Comparison of ENCODE assay signal across 14 cellular contexts in the genomic region with DNA sequence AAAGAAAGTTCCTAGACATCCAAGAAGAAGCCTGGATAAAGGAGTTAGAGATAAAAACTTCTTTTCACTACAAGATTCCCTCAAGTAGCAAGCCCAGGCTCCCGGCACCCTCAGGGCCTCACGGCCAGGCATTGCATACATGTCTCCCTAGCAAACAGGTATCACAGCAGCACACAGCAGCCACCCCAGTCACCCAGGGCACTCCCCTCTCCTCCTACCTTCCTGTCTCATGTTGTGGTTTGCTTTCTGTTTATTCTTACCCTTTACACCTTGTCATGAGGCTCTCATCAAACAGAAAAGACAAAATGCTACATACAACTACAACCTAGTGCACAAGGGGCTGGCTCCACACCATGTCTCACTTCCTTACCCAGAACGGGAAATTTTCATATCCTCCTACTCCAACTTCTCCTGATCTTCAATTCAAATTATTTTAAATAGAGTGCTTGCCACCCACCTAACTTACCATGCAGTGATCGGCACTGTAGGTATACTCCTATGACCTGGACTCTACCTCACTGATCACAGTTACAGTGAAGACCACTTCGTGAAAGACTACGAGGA. TPM values are rescaled to one million over a fixed set of nuclear protein-coding genes. Genes with fewer than 3 reads are reported as not detected.
DNase-seq lines count a peak whose midpoint lies in the region; ATAC-seq and TF ChIP-seq lines count a peak whose summit lies in the region.
"Had no signal": no experiment of that assay in that cellular context is flagged by ENCODE, and none has a peak within 500 bp of the region (broad histone marks: within the 10 kb centered on the region; RNA-seq: fewer than 3 reads in every experiment).

No MANE protein-coding gene starts in this region.

- POLR2A ChIA-PET in activated CD8-positive, alpha-beta T cell treated with anti-CD3 and anti-CD28 coated beads for 36 hours (lab: Charles Lee): interaction anchor here (0.7 to 1.5 kb wide), 7 partner anchors 10 to 41 kb away, joined by 3 to 5 read pairs (median 3); no protein-coding TSS in a partner anchor

- no peaks in the 10 kb centered on the region for H3K9me3 Mint-ChIP-seq in activated CD8-positive, alpha-beta T cell treated with anti-CD3 and anti-CD28 coated beads for 36 hours
- no peaks in the 10 kb centered on the region for H3K9me3 Mint-ChIP-seq in dendritic cell treated with granulocyte-macrophage colony-stimulating factor and Interleukin-4, amounts not matched to agents 40 ng/mL and 50 ng/mL, for 4 days
- H3K9me3 Mint-ChIP-seq in stimulated activated memory B cell treated with anti-CD40 and anti-IgM and Interleukin-4, amounts not matched to agents 10 μg/mL and 1 μg/mL and 100 μg/mL, for 72 hours: no peaks in the 10 kb centered on the region
- H3K9me3 Mint-ChIP-seq in progenitor cell of endocrine pancreas (ENCODE audit: low read depth): no peaks in the 10 kb centered on the region
- H3K9me3 Mint-ChIP-seq: nephron had no signal

- no peaks in the 10 kb centered on the region for H3K4me1 ChIP-seq in aorta (ENCODE audit: control insufficient read depth in 1 of 2, insufficient read depth in 2 of 2, low read length in 2 of 2)
- H3K4me1 ChIP-seq: right lobe of liver, uterus had no signal

- peak; percentile 65 for DNase-seq in activated gamma-delta T cell treated with Interleukin-2 at 50 U/mL for 16 hours
- DNase-seq in activated gamma-delta T cell (lab: John Stamatoyannopoulos, UW): no peak
- peak; percentile 60 for DNase-seq in activated CD8-positive, alpha-beta T cell treated with anti-CD3 and anti-CD28 coated beads for 36 hours
- DNase-seq in progenitor cell of endocrine pancreas (ENCODE audit: low spot score, unreplicated experiment): no peak
- DNase-seq in aorta: no peak
- DNase-seq: anterior cingulate cortex, NCI-H524, right lobe of liver, uterus had no signal

- TF ChIP-seq CTCF in activated CD8-positive, alpha-beta T cell treated with anti-CD3 and anti-CD28 coated beads for 36 hours (IDR thresholded peaks at IDR 0.05): no peak
- TF ChIP-seq CTCF in progenitor cell of endocrine pancreas (IDR thresholded peaks at IDR 0.05; ENCODE audit: unreplicated experiment): no peak

- H3K36me3 ChIP-seq in aorta (ENCODE audit: control insufficient read depth in 1 of 2, insufficient read depth in 2 of 2, low read length in 1 of 2): peaks cover 6 to 12% of the 10 kb centered on the region in 2 donors
- H3K36me3 ChIP-seq: uterus had no signal

- intact Hi-C loops in activated CD8-positive, alpha-beta T cell treated with anti-CD3 and anti-CD28 coated beads for 36 hours (cut with micrococcal nuclease): no loop called here
- intact Hi-C loops in dendritic cell treated with granulocyte-macrophage colony-stimulating factor and Interleukin-4, amounts not matched to agents 40 ng/mL and 50 ng/mL, for 4 days (cut with micrococcal nuclease): loop anchor here (5.0 kb wide), 1 partner anchor 62 kb away; no protein-coding TSS in a partner anchor
- intact Hi-C loops in aorta (cut with DNase I): no loop called here

- H3K4me1 Mint-ChIP-seq in activated CD8-positive, alpha-beta T cell treated with anti-CD3 and anti-CD28 coated beads for 36 hours (ENCODE audit: low read depth): peaks cover 80% of the 10 kb centered on the region
- peaks cover 37% of the 10 kb centered on the region for H3K4me1 Mint-ChIP-seq in dendritic cell treated with granulocyte-macrophage colony-stimulating factor and Interleukin-4, amounts not matched to agents 40 ng/mL and 50 ng/mL, for 4 days (ENCODE audit: low read depth)
- H3K4me1 Mint-ChIP-seq in stimulated activated memory B cell treated with anti-CD40 and anti-IgM and Interleukin-4, amounts not matched to agents 10 μg/mL and 1 μg/mL and 100 μg/mL, for 72 hours: peaks cover 53% of the 10 kb centered on the region
- H3K4me1 Mint-ChIP-seq in progenitor cell of endocrine pancreas (ENCODE audit: low read depth): no peaks in the 10 kb centered on the region

- ATAC-seq in activated CD8-positive, alpha-beta T cell treated with anti-CD3 and anti-CD28 coated beads for 36 hours: peak; percentile 81
- peak; percentile 54 for ATAC-seq in stimulated activated memory B cell treated with anti-CD40 and anti-IgM and Interleukin-4, amounts not matched to agents 10 μg/mL and 1 μg/mL and 100 μg/mL, for 72 hours
- ATAC-seq in GM19324 (IDR thresholded peaks at IDR 0.05; ENCODE audit: low FRiP score, unreplicated experiment) (no peak), aorta (ENCODE audit: low FRiP score) (no peak)
- ATAC-seq: HepG2 had no signal

- H3K27ac ChIP-seq in aorta (ENCODE audit: low read depth in 1 of 2, low read length in 2 of 2): no peak overlapping the region
- H3K27ac ChIP-seq: right lobe of liver, uterus had no signal

- H3K36me3 Mint-ChIP-seq in activated CD8-positive, alpha-beta T cell treated with anti-CD3 and anti-CD28 coated beads for 36 hours (ENCODE audit: low read depth): peaks cover 64% of the 10 kb centered on the region
- peaks cover 80% of the 10 kb centered on the region for H3K36me3 Mint-ChIP-seq in dendritic cell treated with granulocyte-macrophage colony-stimulating factor and Interleukin-4, amounts not matched to agents 40 ng/mL and 50 ng/mL, for 4 days (ENCODE audit: low read depth)
- peaks cover 63% of the 10 kb centered on the region for H3K36me3 Mint-ChIP-seq in stimulated activated memory B cell treated with anti-CD40 and anti-IgM and Interleukin-4, amounts not matched to agents 10 μg/mL and 1 μg/mL and 100 μg/mL, for 72 hours
- H3K36me3 Mint-ChIP-seq in progenitor cell of endocrine pancreas (ENCODE audit: insufficient read depth): peaks cover 13% of the 10 kb centered on the region

- H3K4me3 Mint-ChIP-seq in activated CD8-positive, alpha-beta T cell treated with anti-CD3 and anti-CD28 coated beads for 36 hours: no peak overlapping the region
- peak overlapping the region; percentile 14 for H3K4me3 Mint-ChIP-seq in dendritic cell treated with granulocyte-macrophage colony-stimulating factor and Interleukin-4, amounts not matched to agents 40 ng/mL and 50 ng/mL, for 4 days
- H3K4me3 Mint-ChIP-seq in stimulated activated memory B cell treated with anti-CD40 and anti-IgM and Interleukin-4, amounts not matched to agents 10 μg/mL and 1 μg/mL and 100 μg/mL, for 72 hours: no peak overlapping the region
- H3K4me3 Mint-ChIP-seq in progenitor cell of endocrine pancreas (ENCODE audit: low read depth): no peak overlapping the region
- H3K4me3 Mint-ChIP-seq: nephron had no signal

- no peak overlapping the region for H3K4me3 ChIP-seq in aorta (ENCODE audit: low read length in 2 of 2)
- H3K4me3 ChIP-seq: right lobe of liver, uterus had no signal

- whole genome bisulfite sequencing in aorta, 2 donors: 91 to 93% methylated on average over 6 of the region's 6 CpGs

- H3K27me3 ChIP-seq in aorta (ENCODE audit: control insufficient read depth in 1 of 2, insufficient read depth in 2 of 2, low read length in 1 of 2): no peaks in the 10 kb centered on the region
- H3K27me3 ChIP-seq: right lobe of liver, uterus had no signal

- H3K9me3 ChIP-seq in aorta (ENCODE audit: control insufficient read depth, low read length): no peaks in the 10 kb centered on the region
- H3K9me3 ChIP-seq: right lobe of liver, uterus had no signal

- CTCF ChIA-PET in activated CD8-positive, alpha-beta T cell treated with anti-CD3 and anti-CD28 coated beads for 36 hours (lab: Charles Lee): interaction anchor here (2.4 kb wide), 1 partner anchor 49 kb away, joined by 6 read pairs; no protein-coding TSS in a partner anchor

- peak overlapping the region; percentile 72 for H3K27ac Mint-ChIP-seq in activated CD8-positive, alpha-beta T cell treated with anti-CD3 and anti-CD28 coated beads for 36 hours
- H3K27ac Mint-ChIP-seq in dendritic cell treated with granulocyte-macrophage colony-stimulating factor and Interleukin-4, amounts not matched to agents 40 ng/mL and 50 ng/mL, for 4 days: peak overlapping the region; percentile 73
- H3K27ac Mint-ChIP-seq in stimulated activated memory B cell treated with anti-CD40 and anti-IgM and Interleukin-4, amounts not matched to agents 10 μg/mL and 1 μg/mL and 100 μg/mL, for 72 hours: peak overlapping the region; percentile 81
- H3K27ac Mint-ChIP-seq in progenitor cell of endocrine pancreas: no peak overlapping the region
- H3K27ac Mint-ChIP-seq: nephron had no signal

- no peaks in the 10 kb centered on the region for H3K27me3 Mint-ChIP-seq in activated CD8-positive, alpha-beta T cell treated with anti-CD3 and anti-CD28 coated beads for 36 hours
- H3K27me3 Mint-ChIP-seq in dendritic cell treated with granulocyte-macrophage colony-stimulating factor and Interleukin-4, amounts not matched to agents 40 ng/mL and 50 ng/mL, for 4 days: no peaks in the 10 kb centered on the region
- H3K27me3 Mint-ChIP-seq in stimulated activated memory B cell treated with anti-CD40 and anti-IgM and Interleukin-4, amounts not matched to agents 10 μg/mL and 1 μg/mL and 100 μg/mL, for 72 hours: no peaks in the 10 kb centered on the region
- no peaks in the 10 kb centered on the region for H3K27me3 Mint-ChIP-seq in progenitor cell of endocrine pancreas

RNA-seq across cellular contexts. Expression of a gene that starts 42.7 kb away (rescaled TPM):
- 100 to 1,000 TPM; 250 to 253 TPM for total RNA-seq in activated CD8-positive, alpha-beta T cell treated with anti-CD3 and anti-CD28 coated beads for 36 hours
- total RNA-seq in progenitor cell of endocrine pancreas: 82.9 and 87.5 TPM in 2 replicates
- total RNA-seq in aorta: 100 to 1,000 TPM in 1 of 2 donors, 10 to 100 TPM in 1; 88.6 to 103 TPM
- 10 to 100 TPM; 28.0 to 85.1 TPM for polyA plus RNA-seq in aorta

Comparison
In these comparisons a context has a peak if more than half of its experiments do, and no peak if none do; other contexts are left out.
1. DNase-seq: peak in activated gamma-delta T cell treated with Interleukin-2 at 50 U/mL for 16 hours (single experiment) and activated CD8-positive, alpha-beta T cell treated with anti-CD3 and anti-CD28 coated beads for 36 hours (single experiment); none in activated gamma-delta T cell (single experiment), progenitor cell of endocrine pancreas (single experiment) and aorta (0 of 2).
2. ATAC-seq: peak in activated CD8-positive, alpha-beta T cell treated with anti-CD3 and anti-CD28 coated beads for 36 hours (single experiment) and stimulated activated memory B cell treated with anti-CD40 and anti-IgM and Interleukin-4, amounts not matched to agents 10 μg/mL and 1 μg/mL and 100 μg/mL, for 72 hours (single experiment); none in GM19324 (single experiment) and aorta (single experiment).